In the genomic region with DNA sequence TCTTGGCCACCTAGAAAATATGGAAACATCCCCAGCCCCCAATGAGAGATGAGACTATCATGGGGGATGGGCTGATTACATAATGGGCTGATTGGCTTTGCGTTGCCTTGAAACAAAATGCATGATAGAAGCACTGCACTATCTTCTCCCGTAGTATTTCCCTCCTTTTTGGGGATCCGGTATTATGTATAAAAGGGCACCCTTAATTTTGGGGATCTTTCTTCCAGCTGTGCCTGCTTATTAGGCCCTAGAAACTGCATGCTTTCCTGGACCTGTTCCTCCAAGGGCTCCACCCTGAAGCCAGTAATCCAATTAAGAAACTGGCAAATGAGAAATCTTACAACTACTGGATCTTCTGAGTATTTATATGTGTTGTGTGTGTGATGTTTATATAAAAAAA, we compare ENCODE assay signal across 8 cellular contexts. TPM values are rescaled to one million over a fixed set of nuclear protein-coding genes. Genes with fewer than 3 reads are reported as not detected.
"Had no signal": no experiment of that assay in that cellular context is flagged by ENCODE, and none has a peak within 500 bp of the region (broad histone marks: within the 10 kb centered on the region; RNA-seq: fewer than 3 reads in every experiment).

No MANE protein-coding gene starts in this region.

- H3K4me3 ChIP-seq: GM23338 had no signal

- H3K4me3 Mint-ChIP-seq: GM23338, H9, HFFc6, IgD-negative memory B cell had no signal

- H3K27ac Mint-ChIP-seq: GM23338, H9, HFFc6, IgD-negative memory B cell had no signal

- H3K27ac ChIP-seq: HL-60 had no signal

- H3K4me1 Mint-ChIP-seq: IgD-negative memory B cell had no signal

- H3K36me3 Mint-ChIP-seq: IgD-negative memory B cell had no signal

- DNase-seq: H9, HCEC 1CT, HFFc6, KG1 had no signal

RNA-seq across cellular contexts. Expression of a gene that starts 34.9 kb away (rescaled TPM):
- polyA plus RNA-seq: HepG2, IgD-negative memory B cell had no signal
